9 cellular contexts compared by ENCODE assay signal in the genomic region with DNA sequence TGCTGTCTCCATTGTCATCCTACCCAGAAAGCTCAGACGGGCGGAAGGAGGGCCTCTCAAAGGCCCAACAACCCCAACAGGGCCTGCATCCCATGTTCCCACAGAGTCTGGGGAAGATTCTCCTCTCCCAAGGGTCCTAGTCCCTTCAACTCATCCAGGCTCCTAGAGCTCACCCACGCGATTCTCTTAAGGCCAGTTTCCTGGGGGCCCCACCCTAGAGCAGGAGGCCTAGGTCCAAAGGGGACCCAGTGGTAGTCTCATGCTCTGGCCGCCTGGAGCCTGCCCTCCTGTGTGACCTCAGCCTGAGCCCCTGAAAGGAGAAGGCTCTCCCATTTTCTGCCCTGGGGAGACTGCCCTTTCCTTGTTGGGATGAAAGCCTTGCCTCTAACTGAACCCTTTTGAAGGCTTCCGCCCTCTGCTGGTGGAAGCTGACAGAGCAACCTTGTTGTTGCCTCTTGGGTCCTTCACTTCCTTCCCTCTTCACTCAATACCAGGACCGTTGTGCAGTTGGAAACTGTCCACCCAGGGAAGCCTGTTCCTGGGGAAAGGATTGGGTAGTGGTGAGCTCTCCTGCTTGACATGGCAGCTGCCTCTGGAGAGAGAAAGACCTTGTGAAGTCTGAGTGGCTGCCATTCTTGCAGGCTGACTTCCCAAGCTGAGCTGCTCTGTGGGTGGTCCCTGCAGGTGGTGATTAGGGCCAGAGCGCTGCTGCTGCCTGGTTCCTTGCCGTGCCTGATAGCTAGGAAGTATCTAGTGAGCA.
DNase-seq lines count a peak whose midpoint lies in the region; ATAC-seq, FAIRE-seq and TF ChIP-seq lines count a peak whose summit lies in the region.
"Had no signal": no experiment of that assay in that cellular context is flagged by ENCODE, and none has a peak within 500 bp of the region (broad histone marks: within the 10 kb centered on the region; RNA-seq: fewer than 3 reads in every experiment).

No MANE protein-coding gene starts in this region.

- H3K27ac ChIP-seq in GM12878 (ENCODE audit: control insufficient read depth, insufficient read depth): no peak overlapping the region

- H3K36me3 ChIP-seq in GM12878 (ENCODE audit: control insufficient read depth in 2 of 2, insufficient read depth in 2 of 2, low read length in 1 of 2): peaks cover 0 to 3% of the 10 kb centered on the region in 2 experiments; a peak in 3 of 4 replicates

- ATAC-seq in GM12878: peak; percentile 98
- ATAC-seq in stimulated activated naive CD8-positive, alpha-beta T cell treated with anti-CD3 and anti-CD28 coated beads, Interleukin-15, Interleukin-2, amounts not matched to agents 100 U/mL and 50 U/mL, for 24 hours: peak; percentile 46
- ATAC-seq in HG03097 (IDR thresholded peaks at IDR 0.05; ENCODE audit: low FRiP score, unreplicated experiment): no peak

- peak; percentile 67 for TF ChIP-seq RAD21 in GM12878 (IDR thresholded peaks at IDR 0.05; ENCODE audit: insufficient read depth, low read depth, low read length)

- SMC1A ChIA-PET in GM12878 (lab: Charles Lee; ENCODE audit: uncharacterized antibody, unreplicated experiment): interaction anchor here (0.6 to 2.0 kb wide), 11 partner anchors 8 to 442 kb away, joined by 3 to 7 read pairs (median 4); no protein-coding TSS in a partner anchor

- H3K9ac ChIP-seq in GM12878 (ENCODE audit: control insufficient read depth, insufficient read depth, low read length): no peak overlapping the region

- POLR2A ChIA-PET in GM12878 (lab: Charles Lee): no interaction called here

- TF ChIP-seq CTCF in GM12878 (IDR thresholded peaks at IDR 0.05 in 2 of 3, conservative IDR thresholded peaks at IDR 0.05 in 1 of 3; ENCODE audit: control insufficient read depth in 2 of 3, extremely low read depth in 1 of 3, insufficient read depth in 1 of 3, low read depth in 3 of 3, low read length in 3 of 3): peak; percentile 77 to 94 (median 87)

- RAD21 ChIA-PET in GM12878 (lab: Charles Lee; ENCODE audit: unreplicated experiment): interaction anchor here (0.5 to 1.7 kb wide), 5 partner anchors 32 to 386 kb away, joined by 3 to 7 read pairs (median 3); no protein-coding TSS in a partner anchor

- H3K4me2 ChIP-seq in GM12878 (ENCODE audit: control insufficient read depth, insufficient read depth): no peak overlapping the region

- 47% methylated on average over 9 of the region's 9 CpGs for WGBS in GM12878 (ENCODE audit: insufficient coverage, insufficient replicate concordance, low lambda C conversion rate, missing lambda C conversion rate)

- in situ Hi-C loops in GM12878 (cut with MboI): no loop called here

- DNase-seq in NCI-H2081 (lab: John Stamatoyannopoulos, UW) (peak; percentile 12 to 19), NCI-H2081 treated with DMSO at 0.1 percent for 48 hours (lab: John Stamatoyannopoulos, UW) (no peak), HTR-8/SVneo (ENCODE audit: insufficient read length, low spot score) (peak; percentile 59), SKM-1 (lab: John Stamatoyannopoulos, UW; ENCODE audit: unreplicated experiment) (peak; percentile 60), GM12878 (ENCODE audit: low read depth, low spot score) (no peak), kidney tubule cell (ENCODE audit: low spot score) (peak; percentile 54)
- peak; percentile 65 for DNase-seq in stimulated activated naive CD8-positive, alpha-beta T cell treated with anti-CD3 and anti-CD28 coated beads, Interleukin-15, Interleukin-2, amounts not matched to agents 100 U/mL and 50 U/mL, for 24 hours

- H3K9me3 ChIP-seq in GM12878 (replicated peaks; ENCODE audit: control insufficient read depth, insufficient read depth, low read length): no peaks in the 10 kb centered on the region

- TF ChIP-seq POLR2A in GM12878 (IDR thresholded peaks at IDR 0.05; ENCODE audit: low read depth, low read length): no peak

- no peaks in the 10 kb centered on the region for H4K20me1 ChIP-seq in GM12878 (ENCODE audit: control insufficient read depth, insufficient read depth)

- intact Hi-C loops in GM12878 (cut with micrococcal nuclease; ENCODE audit: unreplicated experiment): loop anchor here (10.0 kb wide), 1 partner anchor 368 kb away; a partner anchor contains a TSS

- TF ChIP-seq EP300 in GM12878 (IDR thresholded peaks at IDR 0.05; ENCODE audit: borderline replicate concordance in 1 of 2, control insufficient read depth in 1 of 2, low read depth in 2 of 2, low read length in 2 of 2): no peak

- no peaks in the 10 kb centered on the region for H3K27me3 ChIP-seq in GM12878 (replicated peaks in 1 of 2; ENCODE audit: control insufficient read depth in 2 of 2, insufficient read depth in 2 of 2, low read length in 1 of 2)

- no peaks in the 10 kb centered on the region for H3K4me1 ChIP-seq in GM12878 (ENCODE audit: control insufficient read depth, insufficient read depth, low read length)

- BruUV-seq in GM12878 (replicated peaks; lab: Mats Ljungman, UMichigan): no TSS peak

- H3K4me3 ChIP-seq in GM12878: no peak overlapping the region

- FAIRE-seq in HTR-8/SVneo (lab: Jason Lieb, UNC) (no peak), GM12878 (lab: Jason Lieb, UNC) (peak; percentile 74)
- FAIRE-seq: G401.6 had no signal

- no peak overlapping the region; the same call in 1 of the 2 replicates for H2AFZ ChIP-seq in GM12878 (ENCODE audit: control insufficient read depth, low read depth, low read length)

- H3K79me2 ChIP-seq in GM12878 (ENCODE audit: control insufficient read depth, insufficient read depth, low read length): no peaks in the 10 kb centered on the region

- CTCF ChIA-PET in GM12878 (lab: Yijun Ruan, JAX): interaction anchor here (0.6 to 3.5 kb wide), 32 partner anchors 9 to 446 kb away, joined by 3 to 20 read pairs (median 4); a partner anchor contains a TSS

TF ChIP-seq in GM12878, 131 proteins besides CTCF, POLR2A, EP300 and RAD21:
- peak; percentile 48; the same call in 1 of the 2 replicates for TF ChIP-seq YY1 (IDR thresholded peaks at IDR 0.05; ENCODE audit: low read depth, low read length)
- peak; percentile 86 for TF ChIP-seq SMC3 (IDR thresholded peaks at IDR 0.05; ENCODE audit: borderline replicate concordance, low read length)
- TF ChIP-seq NFIC (IDR thresholded peaks at IDR 0.05; ENCODE audit: low read depth, low read length): no peak
- TF ChIP-seq SPI1 (IDR thresholded peaks at IDR 0.05; ENCODE audit: borderline replicate concordance, insufficient read depth, low read depth, low read length): peak; percentile 38; the same call in 1 of the 2 replicates
- no peak for TF ChIP-seq JUNB (IDR thresholded peaks at IDR 0.05)
- TF ChIP-seq MEF2B (IDR thresholded peaks at IDR 0.05; ENCODE audit: partially characterized antibody, poor library complexity, severe bottlenecking): no peak
- TF ChIP-seq, protein P1, sequence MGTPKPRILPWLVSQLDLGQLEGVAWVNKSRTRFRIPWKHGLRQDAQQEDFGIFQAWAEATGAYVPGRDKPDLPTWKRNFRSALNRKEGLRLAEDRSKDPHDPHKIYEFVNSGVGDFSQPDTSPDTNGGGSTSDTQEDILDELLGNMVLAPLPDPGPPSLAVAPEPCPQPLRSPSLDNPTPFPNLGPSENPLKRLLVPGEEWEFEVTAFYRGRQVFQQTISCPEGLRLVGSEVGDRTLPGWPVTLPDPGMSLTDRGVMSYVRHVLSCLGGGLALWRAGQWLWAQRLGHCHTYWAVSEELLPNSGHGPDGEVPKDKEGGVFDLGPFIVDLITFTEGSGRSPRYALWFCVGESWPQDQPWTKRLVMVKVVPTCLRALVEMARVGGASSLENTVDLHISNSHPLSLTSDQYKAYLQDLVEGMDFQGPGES (IDR thresholded peaks at IDR 0.05): no peak
TF ChIP-seq in GM12878: peak in this region for 3.

Comparison
In these comparisons a context has a peak if more than half of its experiments do, and no peak if none do; other contexts are left out.
1. DNase-seq: peak in NCI-H2081 (2 of 2), HTR-8/SVneo (single experiment), SKM-1 (single experiment), kidney tubule cell (single experiment) and stimulated activated naive CD8-positive, alpha-beta T cell treated with anti-CD3 and anti-CD28 coated beads, Interleukin-15, Interleukin-2, amounts not matched to agents 100 U/mL and 50 U/mL, for 24 hours (single experiment); none in NCI-H2081 treated with DMSO at 0.1 percent for 48 hours (single experiment) and GM12878 (single experiment).